ENCODE assay signal across 10 cellular contexts in the genomic region with DNA sequence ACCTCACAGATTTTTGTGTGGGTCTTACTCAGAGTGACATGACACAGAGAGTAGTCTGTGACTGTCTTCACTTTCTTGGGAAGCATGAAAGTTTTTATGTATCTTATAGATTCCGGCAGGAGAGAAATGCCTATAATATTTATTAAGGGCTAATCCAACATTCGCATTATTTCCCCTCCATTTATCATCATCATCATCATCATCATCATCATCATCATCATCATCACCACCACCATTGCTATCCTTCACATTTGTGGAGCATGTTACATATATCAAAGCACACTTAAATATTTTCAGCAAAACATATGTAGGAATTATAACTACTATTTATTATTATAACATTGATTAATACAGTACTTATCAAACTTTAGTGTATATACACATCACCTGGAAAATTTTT.
"Had no signal": no experiment of that assay in that cellular context is flagged by ENCODE, and none has a peak within 500 bp of the region (broad histone marks: within the 10 kb centered on the region; RNA-seq: fewer than 3 reads in every experiment).

No MANE protein-coding gene starts in this region.

- H3K9me3 Mint-ChIP-seq: H9, IgD-negative memory B cell had no signal

- H3K4me2 ChIP-seq: KMS-11 had no signal

- H3K36me3 Mint-ChIP-seq: IgD-negative memory B cell had no signal

- FAIRE-seq: H54, HTR-8/SVneo had no signal

- H2AFZ ChIP-seq: GM23248 had no signal

- DNase-seq: GM23248, GOT3, H9, HCEC 1CT, HFFc6, KBM-7 had no signal

- H3K27me3 Mint-ChIP-seq: IgD-negative memory B cell had no signal

- H3K27ac Mint-ChIP-seq: H9, HFFc6, IgD-negative memory B cell had no signal

- H3K4me3 Mint-ChIP-seq: H9, HFFc6, IgD-negative memory B cell had no signal

- H3K4me3 ChIP-seq: GM23248 had no signal

- H3K27ac ChIP-seq: GM23248, KMS-11 had no signal

- H3K4me1 Mint-ChIP-seq: H9, IgD-negative memory B cell had no signal

- H3K9ac ChIP-seq: GM23248, KMS-11 had no signal
